ENCODE assay signal across 23 cellular contexts in the genomic region with DNA sequence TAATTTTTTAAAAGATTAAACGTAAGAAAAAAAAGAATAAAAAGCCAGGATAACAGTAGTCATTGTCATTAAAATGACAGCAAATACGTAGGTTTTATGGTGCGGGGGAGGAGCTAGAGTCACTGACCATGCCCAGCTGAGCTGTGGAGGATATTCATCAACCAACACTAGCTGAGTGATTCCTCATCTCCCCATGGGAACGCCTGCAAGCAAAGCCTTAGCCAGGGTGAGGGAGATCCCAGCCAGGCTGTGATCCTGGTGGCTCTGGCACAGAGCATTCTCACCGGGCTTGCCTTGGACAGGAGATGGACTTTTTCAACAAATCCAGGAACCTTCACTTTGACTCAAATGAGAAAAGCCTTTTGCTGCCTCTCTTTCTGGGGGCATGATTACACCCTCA.
DNase-seq lines count a peak whose midpoint lies in the region; ATAC-seq and TF ChIP-seq lines count a peak whose summit lies in the region.
"Had no signal": no experiment of that assay in that cellular context is flagged by ENCODE, and none has a peak within 500 bp of the region (broad histone marks: within the 10 kb centered on the region; RNA-seq: fewer than 3 reads in every experiment).

No MANE protein-coding gene starts in this region.

- H3K4me1 ChIP-seq in left ventricle myocardium inferior (peaks cover 14% of the 10 kb centered on the region), trophoblast cell (ENCODE audit: control insufficient read depth in 1 of 2, insufficient read depth in 2 of 2, low read length in 2 of 2) (peaks cover 1 to 5% of the 10 kb centered on the region in 2 experiments)

- no peaks in the 10 kb centered on the region for H3K36me3 ChIP-seq in left ventricle myocardium inferior
- no peaks in the 10 kb centered on the region for H3K36me3 ChIP-seq in trophoblast cell (ENCODE audit: control insufficient read depth in 1 of 2, insufficient read depth in 2 of 2, low read length in 2 of 2)

- peaks cover 3% of the 10 kb centered on the region for H3K79me1 ChIP-seq in trophoblast cell (ENCODE audit: low read length)

- intact Hi-C loops in Right ventricle myocardium inferior (cut with DNase I) (loop anchor here (10.0 kb wide), 2 partner anchors 90 to 120 kb away; a partner anchor contains a TSS), left ventricle myocardium inferior (cut with micrococcal nuclease) (no loop called here)

- H2AK5ac ChIP-seq in trophoblast cell (ENCODE audit: low read length), result no peak overlapping the region

- no peak overlapping the region for H4K12ac ChIP-seq in trophoblast cell (ENCODE audit: low read depth, low read length)

- no peak overlapping the region for H4K8ac ChIP-seq in trophoblast cell (ENCODE audit: low read depth, low read length)

- CTCF ChIA-PET in WTC11 (lab: Charles Lee), result interaction anchor here (0.5 to 1.9 kb wide), 2 partner anchors 112 to 114 kb away, joined by 4 to 7 read pairs; no protein-coding TSS in a partner anchor

- H3K4me1 Mint-ChIP-seq in WTC11, result peaks cover 26% of the 10 kb centered on the region

- H3K27ac ChIP-seq in left ventricle myocardium inferior (replicated peaks) (no peak overlapping the region), trophoblast cell (ENCODE audit: low read depth, low read length) (no peak overlapping the region)
- H3K27ac ChIP-seq: 22Rv1, A549, BLaER1 had no signal

- no peak overlapping the region for H2AFZ ChIP-seq in trophoblast cell (ENCODE audit: insufficient read depth, low read length, poor library complexity)

- no peak overlapping the region for H3K4me2 ChIP-seq in trophoblast cell (ENCODE audit: low read length)
- H3K4me2 ChIP-seq: A549, BLaER1 had no signal

- no peaks in the 10 kb centered on the region for H3K79me2 ChIP-seq in trophoblast cell (ENCODE audit: control insufficient read depth, insufficient read depth, low read length, poor library complexity)

- TF ChIP-seq CTCF in left ventricle myocardium inferior (IDR thresholded peaks at IDR 0.05; ENCODE audit: borderline replicate concordance), result no peak
- no peak for TF ChIP-seq CTCF in WTC11 (IDR thresholded peaks at IDR 0.05)

- no peaks in the 10 kb centered on the region for H3K27me3 Mint-ChIP-seq in WTC11 (ENCODE audit: low read depth)
- H3K27me3 Mint-ChIP-seq: CD4-positive, alpha-beta memory T cell had no signal

- no peak overlapping the region for H2BK5ac ChIP-seq in trophoblast cell (ENCODE audit: low read depth, low read length, poor library complexity)

- no peak for DNase-seq in Right ventricle myocardium inferior (ENCODE audit: missing footprints)
- DNase-seq in left ventricle myocardium inferior, result no peak
- no peak for DNase-seq in WTC11 (ENCODE audit: low spot score)
- DNase-seq in myocyte (ENCODE audit: low read depth), result peak; percentile 17
- DNase-seq in trophoblast cell, result no peak
- DNase-seq in activated CD8-positive, alpha-beta memory T cell treated with anti-CD3 and anti-CD28 coated beads, Interleukin-2, amount 50 U/mL, for 48 hours, result no peak
- no peak for DNase-seq in DMS 273 (lab: John Stamatoyannopoulos, UW; ENCODE audit: unreplicated experiment)
- DNase-seq: AML-193; Calu3; CD4-positive, alpha-beta memory T cell; DMS 273 treated with DMSO at 0.1 percent for 48 hours; DMS53; DND-41; EL; HFFc6; IMR-90 had no signal

- ATAC-seq in Right ventricle myocardium inferior, result peak; percentile 41
- no peak for ATAC-seq in WTC11
- ATAC-seq in HG02763 (IDR thresholded peaks at IDR 0.05; ENCODE audit: unreplicated experiment), result no peak
- ATAC-seq: A549, GM12878, HCT116 had no signal

- no peaks in the 10 kb centered on the region for H3K36me3 Mint-ChIP-seq in WTC11
- H3K36me3 Mint-ChIP-seq: CD4-positive, alpha-beta memory T cell had no signal

- H2BK12ac ChIP-seq in trophoblast cell (ENCODE audit: low read length), result no peak overlapping the region

- no peak overlapping the region for H3K23ac ChIP-seq in trophoblast cell (ENCODE audit: low read length)

- peaks cover 7% of the 10 kb centered on the region for H3K9me3 ChIP-seq in left ventricle myocardium inferior (replicated peaks)
- peaks cover 2% of the 10 kb centered on the region for H3K9me3 ChIP-seq in trophoblast cell (ENCODE audit: insufficient read depth, low read depth, low read length)

- H3K27me3 ChIP-seq in left ventricle myocardium inferior (ENCODE audit: low read depth) (no peaks in the 10 kb centered on the region), trophoblast cell (ENCODE audit: insufficient read depth, low read length) (no peaks in the 10 kb centered on the region)

- no CpG with 5 or more reads among the region's 5 CpGs for WGBS in trophoblast cell (ENCODE audit: extremely low coverage, insufficient coverage, insufficient read length)

- H3K4me3 ChIP-seq in left ventricle myocardium inferior, result no peak overlapping the region
- H3K4me3 ChIP-seq in trophoblast cell (ENCODE audit: low read depth, low read length), result no peak overlapping the region
- H3K4me3 ChIP-seq: A549, BLaER1, GM12878 had no signal

- peak overlapping the region; percentile 36; the same call in 1 of the 2 replicates for H3K27ac Mint-ChIP-seq in WTC11
- H3K27ac Mint-ChIP-seq: HFFc6 had no signal

- no peak overlapping the region for H4K91ac ChIP-seq in trophoblast cell (ENCODE audit: low read depth, low read length)

- POLR2A ChIA-PET in WTC11 (lab: Charles Lee), result interaction anchor here (0.7 kb wide), 1 partner anchor 600 kb away, joined by 3 read pairs; no protein-coding TSS in a partner anchor

- H3K4ac ChIP-seq in trophoblast cell (ENCODE audit: low read depth, low read length), result no peak overlapping the region

- peaks cover 11% of the 10 kb centered on the region for H3K9me3 Mint-ChIP-seq in WTC11
- H3K9me3 Mint-ChIP-seq: HFFc6 had no signal

- no peak overlapping the region for H3K4me3 Mint-ChIP-seq in WTC11
- H3K4me3 Mint-ChIP-seq: CD14-positive monocyte; CD4-positive, alpha-beta memory T cell; HFFc6 had no signal

- H3K18ac ChIP-seq in trophoblast cell (ENCODE audit: low read length), result no peak overlapping the region

- peak overlapping the region; percentile 14 for H3K9ac ChIP-seq in trophoblast cell (ENCODE audit: low read length)
- H3K9ac ChIP-seq: BLaER1 had no signal

- no peak overlapping the region for H2BK120ac ChIP-seq in trophoblast cell (ENCODE audit: insufficient read depth, low read length, poor library complexity)

- H3K14ac ChIP-seq in trophoblast cell (ENCODE audit: low read length), result no peak overlapping the region

TF ChIP-seq in WTC11, 78 proteins besides CTCF, POLR2A, EP300 and RAD21:
- no peak for TF ChIP-seq FOXK1 (CRISPR knock-in tag; IDR thresholded peaks at IDR 0.05)
- TF ChIP-seq, protein P1, sequence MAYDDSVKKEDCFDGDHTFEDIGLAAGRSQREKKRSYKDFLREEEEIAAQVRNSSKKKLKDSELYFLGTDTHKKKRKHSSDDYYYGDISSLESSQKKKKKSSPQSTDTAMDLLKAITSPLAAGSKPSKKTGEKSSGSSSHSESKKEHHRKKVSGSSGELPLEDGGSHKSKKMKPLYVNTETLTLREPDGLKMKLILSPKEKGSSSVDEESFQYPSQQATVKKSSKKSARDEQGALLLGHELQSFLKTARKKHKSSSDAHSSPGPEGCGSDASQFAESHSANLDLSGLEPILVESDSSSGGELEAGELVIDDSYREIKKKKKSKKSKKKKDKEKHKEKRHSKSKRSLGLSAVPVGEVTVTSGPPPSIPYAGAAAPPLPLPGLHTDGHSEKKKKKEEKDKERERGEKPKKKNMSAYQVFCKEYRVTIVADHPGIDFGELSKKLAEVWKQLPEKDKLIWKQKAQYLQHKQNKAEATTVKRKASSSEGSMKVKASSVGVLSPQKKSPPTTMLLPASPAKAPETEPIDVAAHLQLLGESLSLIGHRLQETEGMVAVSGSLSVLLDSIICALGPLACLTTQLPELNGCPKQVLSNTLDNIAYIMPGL (CRISPR knock-in tag; IDR thresholded peaks at IDR 0.05), result no peak
- no peak for TF ChIP-seq OVOL2 (CRISPR knock-in tag; IDR thresholded peaks at IDR 0.05; ENCODE audit: borderline replicate concordance)
- TF ChIP-seq ZNF423 (CRISPR knock-in tag; IDR thresholded peaks at IDR 0.05), result no peak
- TF ChIP-seq, protein P2, sequence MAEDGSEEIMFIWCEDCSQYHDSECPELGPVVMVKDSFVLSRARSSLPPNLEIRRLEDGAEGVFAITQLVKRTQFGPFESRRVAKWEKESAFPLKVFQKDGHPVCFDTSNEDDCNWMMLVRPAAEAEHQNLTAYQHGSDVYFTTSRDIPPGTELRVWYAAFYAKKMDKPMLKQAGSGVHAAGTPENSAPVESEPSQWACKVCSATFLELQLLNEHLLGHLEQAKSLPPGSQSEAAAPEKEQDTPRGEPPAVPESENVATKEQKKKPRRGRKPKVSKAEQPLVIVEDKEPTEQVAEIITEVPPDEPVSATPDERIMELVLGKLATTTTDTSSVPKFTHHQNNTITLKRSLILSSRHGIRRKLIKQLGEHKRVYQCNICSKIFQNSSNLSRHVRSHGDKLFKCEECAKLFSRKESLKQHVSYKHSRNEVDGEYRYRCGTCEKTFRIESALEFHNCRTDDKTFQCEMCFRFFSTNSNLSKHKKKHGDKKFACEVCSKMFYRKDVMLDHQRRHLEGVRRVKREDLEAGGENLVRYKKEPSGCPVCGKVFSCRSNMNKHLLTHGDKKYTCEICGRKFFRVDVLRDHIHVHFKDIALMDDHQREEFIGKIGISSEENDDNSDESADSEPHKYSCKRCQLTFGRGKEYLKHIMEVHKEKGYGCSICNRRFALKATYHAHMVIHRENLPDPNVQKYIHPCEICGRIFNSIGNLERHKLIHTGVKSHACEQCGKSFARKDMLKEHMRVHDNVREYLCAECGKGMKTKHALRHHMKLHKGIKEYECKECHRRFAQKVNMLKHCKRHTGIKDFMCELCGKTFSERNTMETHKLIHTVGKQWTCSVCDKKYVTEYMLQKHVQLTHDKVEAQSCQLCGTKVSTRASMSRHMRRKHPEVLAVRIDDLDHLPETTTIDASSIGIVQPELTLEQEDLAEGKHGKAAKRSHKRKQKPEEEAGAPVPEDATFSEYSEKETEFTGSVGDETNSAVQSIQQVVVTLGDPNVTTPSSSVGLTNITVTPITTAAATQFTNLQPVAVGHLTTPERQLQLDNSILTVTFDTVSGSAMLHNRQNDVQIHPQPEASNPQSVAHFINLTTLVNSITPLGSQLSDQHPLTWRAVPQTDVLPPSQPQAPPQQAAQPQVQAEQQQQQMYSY (CRISPR knock-in tag; IDR thresholded peaks at IDR 0.05), result no peak
- TF ChIP-seq ATF1 (CRISPR knock-in tag; IDR thresholded peaks at IDR 0.05), result no peak
- TF ChIP-seq CBFB (CRISPR knock-in tag; IDR thresholded peaks at IDR 0.05; ENCODE audit: low read depth), result no peak
- no peak for TF ChIP-seq SMAD4 (CRISPR knock-in tag; IDR thresholded peaks at IDR 0.05)
- TF ChIP-seq NFATC4 (CRISPR knock-in tag; IDR thresholded peaks at IDR 0.05), result no peak
